In the genomic region with DNA sequence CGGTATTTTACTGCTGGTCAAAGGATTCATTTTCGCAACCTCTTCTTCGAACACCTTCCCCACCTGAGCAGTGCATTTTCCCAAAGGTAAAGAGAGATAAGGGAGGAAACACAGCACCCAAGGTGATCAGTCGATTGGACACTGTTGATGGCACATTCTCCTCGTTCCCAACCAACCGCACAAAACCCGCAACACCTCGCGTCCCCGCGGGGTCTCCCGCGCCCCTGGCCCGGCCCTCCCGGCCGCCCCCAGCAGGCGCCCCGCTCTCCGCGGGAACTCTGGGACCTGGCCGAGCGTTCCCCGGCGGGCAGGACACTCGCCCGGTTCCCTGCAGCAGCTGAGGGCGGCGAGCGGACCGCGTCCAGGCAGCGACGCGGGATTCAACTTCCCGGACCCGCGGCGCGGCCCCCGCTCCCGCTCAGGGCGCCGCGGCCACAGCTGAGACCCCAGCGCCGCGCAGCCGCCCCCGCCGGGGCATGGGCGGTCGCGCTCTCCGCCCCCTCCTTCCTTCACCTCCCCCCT, we compare ENCODE assay signal across 9 cellular contexts. TPM values are rescaled to one million over a fixed set of nuclear protein-coding genes. Genes with fewer than 3 reads are reported as not detected.
DNase-seq lines count a peak whose midpoint lies in the region; ATAC-seq and TF ChIP-seq lines count a peak whose summit lies in the region.
"Had no signal": no experiment of that assay in that cellular context is flagged by ENCODE, and none has a peak within 500 bp of the region (broad histone marks: within the 10 kb centered on the region; RNA-seq: fewer than 3 reads in every experiment).

No MANE protein-coding gene starts in this region.

- H3K4me1 ChIP-seq in PC-9 (replicated peaks; ENCODE audit: insufficient read depth) (peaks cover 24% of the 10 kb centered on the region), esophagus (ENCODE audit: control insufficient read depth in 2 of 2, insufficient read depth in 2 of 2, low read length in 1 of 2) (peaks cover 0 to 6% of the 10 kb centered on the region in 2 donors)

- peaks cover 12% of the 10 kb centered on the region for H3K36me3 Mint-ChIP-seq in nephron progenitor cell (ENCODE audit: low read depth)

- no TSS peak for BruUV-seq in PC-9 (replicated peaks; lab: Mats Ljungman, UMichigan)

- no peaks in the 10 kb centered on the region for H3K9me3 ChIP-seq in PC-9 (ENCODE audit: insufficient read depth, low read depth)
- peaks cover 0 to 2% of the 10 kb centered on the region in 2 donors for H3K9me3 ChIP-seq in esophagus (ENCODE audit: control insufficient read depth in 2 of 2, insufficient read depth in 1 of 2, low read depth in 1 of 2, low read length in 1 of 2)

- CTCF ChIA-PET in PC-9 (lab: Charles Lee), result interaction anchor here (0.7 kb wide), 1 partner anchor 99 kb away, joined by 3 read pairs; no protein-coding TSS in a partner anchor

- intact Hi-C loops in PC-9 (cut with micrococcal nuclease; ENCODE audit: unreplicated experiment), result no loop called here

- WGBS in esophagus, 2 donors, result 1% methylated on average over 47 to 54 of the region's 54 CpGs

- H2AFZ ChIP-seq in PC-9, result peak overlapping the region; percentile 75

- peaks cover 8% of the 10 kb centered on the region; the same call in 1 of the 2 replicates for H3F3A ChIP-seq in PC-9 (ENCODE audit: insufficient read depth, low read depth)

- no peak overlapping the region for H3K27ac Mint-ChIP-seq in nephron progenitor cell

- H3K9me3 Mint-ChIP-seq in nephron progenitor cell, result peaks cover 24% of the 10 kb centered on the region

- no peaks in the 10 kb centered on the region for H3K9me2 ChIP-seq in PC-9 (ENCODE audit: insufficient read depth)

- H4K20me1 ChIP-seq in PC-9 (ENCODE audit: insufficient read depth), result no peaks in the 10 kb centered on the region

- POLR2A ChIA-PET in PC-9 (lab: Charles Lee; ENCODE audit: unreplicated experiment), result no interaction called here

- no peak overlapping the region for H3K27ac ChIP-seq in PC-9
- no peak overlapping the region for H3K27ac ChIP-seq in esophagus (ENCODE audit: low read depth in 2 of 2, low read length in 1 of 2)

- H3K36me3 ChIP-seq in PC-9 (ENCODE audit: low read depth) (no peaks in the 10 kb centered on the region), esophagus (ENCODE audit: control insufficient read depth in 2 of 2, insufficient read depth in 2 of 2, low read length in 1 of 2) (no peaks in the 10 kb centered on the region)

- H3K4me1 Mint-ChIP-seq in nephron progenitor cell, result peaks cover 28% of the 10 kb centered on the region

- H3K4me3 ChIP-seq in PC-9, result peak overlapping the region; percentile 78
- H3K4me3 ChIP-seq in esophagus (ENCODE audit: low read depth in 1 of 2, low read length in 2 of 2), result peak overlapping the region; percentile 60 to 68

- H3K4me2 ChIP-seq in PC-9, result peak overlapping the region; percentile 83

- peak; percentile 13 for ATAC-seq in GM21737 (IDR thresholded peaks at IDR 0.05; ENCODE audit: unreplicated experiment)

- peaks cover 49% of the 10 kb centered on the region for H3K27me3 Mint-ChIP-seq in nephron progenitor cell (ENCODE audit: low read depth, poor library complexity)

- TF ChIP-seq CTCF in GM10266 (IDR thresholded peaks at IDR 0.05; ENCODE audit: control insufficient read depth, insufficient read depth, low read depth, missing control alignments) (no peak), PC-9 (conservative IDR thresholded peaks at IDR 0.05) (no peak), nephron progenitor cell (IDR thresholded peaks at IDR 0.05) (no peak)

- peak overlapping the region; percentile 92 for H3K4me3 Mint-ChIP-seq in nephron progenitor cell

- no peaks in the 10 kb centered on the region for H3K27me3 ChIP-seq in PC-9 (ENCODE audit: insufficient read depth, low read depth)
- no peaks in the 10 kb centered on the region for H3K27me3 ChIP-seq in esophagus (ENCODE audit: control insufficient read depth in 1 of 2, insufficient read depth in 2 of 2, low read length in 2 of 2)

- DNase-seq in GM10266 (ENCODE audit: extremely low spot score) (peak; percentile 41), PC-9 (no peak), nephron progenitor cell (peak; percentile 55), NCI-H1930 (lab: John Stamatoyannopoulos, UW) (no peak), NCI-H1694 (lab: John Stamatoyannopoulos, UW) (no peak)
- no peak for DNase-seq in stimulated activated CD4-positive, alpha-beta T cell treated with anti-CD3 and anti-CD28 coated beads, Interleukin-1b, Interleukin-23, amount 100 ng/mL, for 48 hours

- H3K79me2 ChIP-seq in PC-9 (ENCODE audit: low read depth), result no peaks in the 10 kb centered on the region

RNA-seq across cellular contexts. Expression of gene RGS17, which starts 0.5 kb away (rescaled TPM):
- total RNA-seq in PC-9 (2021), result 0.70 and 0.80 TPM in 2 replicates
- 1 to 10 TPM; 1.1 to 4.1 TPM for polyA plus RNA-seq in esophagus
- total RNA-seq: T-helper 1 cell treated with Interleukin-12 subunit alpha and Interleukin-12 subunit beta and Interleukin-4 antibody, amounts not matched to agents 30 ng/mL and 1 ng/mL, for 36 hours had no signal

Comparison
In these comparisons a context has a peak if more than half of its experiments do, and no peak if none do; other contexts are left out.
1. DNase-seq: peak in GM10266 (single experiment) and nephron progenitor cell (single experiment); none in PC-9 (0 of 2), stimulated activated CD4-positive, alpha-beta T cell treated with anti-CD3 and anti-CD28 coated beads, Interleukin-1b, Interleukin-23, amount 100 ng/mL, for 48 hours (single experiment), NCI-H1930 (0 of 2) and NCI-H1694 (single experiment).